12 cellular contexts compared by ENCODE assay signal in the genomic region with DNA sequence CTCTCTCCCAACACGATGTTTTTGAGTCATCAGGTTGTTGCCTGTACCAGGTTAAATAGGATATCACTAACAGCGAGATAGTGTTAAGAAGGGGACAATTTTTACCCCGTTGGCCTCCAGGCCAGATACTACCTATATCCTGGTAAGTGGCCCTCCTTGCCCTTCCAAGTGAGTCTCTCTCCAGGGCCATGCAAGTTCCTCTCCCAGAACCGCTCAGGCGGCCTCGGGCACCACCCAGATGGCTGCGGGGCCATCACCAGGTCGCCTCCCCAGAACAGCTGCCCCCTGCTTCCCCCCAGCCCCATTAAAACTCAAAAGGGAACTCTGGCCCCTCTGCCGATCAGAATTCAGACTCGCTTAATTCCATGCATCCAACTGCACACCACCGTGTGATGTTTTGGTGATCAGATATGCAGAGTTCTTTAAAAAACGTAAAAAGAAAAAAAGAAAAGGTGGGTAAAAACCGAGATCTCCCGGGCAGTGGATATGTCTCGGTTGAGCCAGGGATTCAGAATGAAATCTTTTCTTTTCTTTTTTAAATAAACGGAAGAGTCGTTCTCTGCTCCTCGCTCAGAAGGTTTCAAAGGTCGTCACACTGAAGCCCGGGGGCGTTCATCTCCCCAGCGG. TPM values are rescaled to one million over a fixed set of nuclear protein-coding genes. Genes with fewer than 3 reads are reported as not detected.
DNase-seq lines count a peak whose midpoint lies in the region; ATAC-seq and TF ChIP-seq lines count a peak whose summit lies in the region.
"Had no signal": no experiment of that assay in that cellular context is flagged by ENCODE, and none has a peak within 500 bp of the region (broad histone marks: within the 10 kb centered on the region; RNA-seq: fewer than 3 reads in every experiment).

No MANE protein-coding gene starts in this region.

- no peaks in the 10 kb centered on the region for H3K36me3 Mint-ChIP-seq in CD4-positive, CD25-positive, alpha-beta regulatory T cell
- H3K36me3 Mint-ChIP-seq in H9 (ENCODE audit: insufficient read depth in 1 of 3, low read depth in 3 of 3) = peaks cover 34 to 39% (median 35%) of the 10 kb centered on the region in 3 experiments
- H3K36me3 Mint-ChIP-seq in central memory CD8-positive, alpha-beta T cell (ENCODE audit: insufficient read depth) = no peaks in the 10 kb centered on the region
- H3K36me3 Mint-ChIP-seq in naive thymus-derived CD8-positive, alpha-beta T cell = no peaks in the 10 kb centered on the region

- H3K18ac ChIP-seq in H9 (ENCODE audit: insufficient read length, low read depth, low read length) = peak overlapping the region; percentile 61

- peaks cover 12% of the 10 kb centered on the region for H3K23me2 ChIP-seq in H9 (ENCODE audit: insufficient read length, low read depth, low read length, poor library complexity, severe bottlenecking)

- H3K4me1 Mint-ChIP-seq in CD4-positive, CD25-positive, alpha-beta regulatory T cell = peaks cover 0 to 21% (median 5%) of the 10 kb centered on the region in 4 donors
- peaks cover 37 to 41% of the 10 kb centered on the region in 2 experiments for H3K4me1 Mint-ChIP-seq in H9
- H3K4me1 Mint-ChIP-seq in central memory CD8-positive, alpha-beta T cell = no peaks in the 10 kb centered on the region
- peaks cover 1 to 30% (median 17%) of the 10 kb centered on the region in 4 donors for H3K4me1 Mint-ChIP-seq in naive thymus-derived CD8-positive, alpha-beta T cell

- H3T11ph ChIP-seq in H9 (ENCODE audit: low read length) = no peak overlapping the region

- no peaks in the 10 kb centered on the region for H3K36me3 ChIP-seq in CD4-positive, CD25-positive, alpha-beta regulatory T cell (ENCODE audit: control insufficient read depth, insufficient read depth, low read length)
- H3K36me3 ChIP-seq in BE2C (no peaks in the 10 kb centered on the region), adrenal gland (replicated peaks in 1 of 2) (no peaks in the 10 kb centered on the region)
- H3K36me3 ChIP-seq: MG63, transverse colon had no signal

- H3K27me3 Mint-ChIP-seq in CD4-positive, CD25-positive, alpha-beta regulatory T cell = peaks cover 71% of the 10 kb centered on the region
- peaks cover 3% of the 10 kb centered on the region; the same call in 1 of the 2 replicates for H3K27me3 Mint-ChIP-seq in H9 (ENCODE audit: low read depth)
- H3K27me3 Mint-ChIP-seq in central memory CD8-positive, alpha-beta T cell = peaks cover 43% of the 10 kb centered on the region
- peaks cover 18 to 41% (median 27%) of the 10 kb centered on the region in 5 donors for H3K27me3 Mint-ChIP-seq in naive thymus-derived CD8-positive, alpha-beta T cell

- H3K27ac ChIP-seq in CD4-positive, CD25-positive, alpha-beta regulatory T cell (ENCODE audit: insufficient read depth, low read length, poor library complexity, severe bottlenecking) = no peak overlapping the region
- H3K27ac ChIP-seq in H9 (ENCODE audit: insufficient read length, low read depth, low read length) (peak overlapping the region; percentile 76), adrenal gland (no peak overlapping the region)
- H3K27ac ChIP-seq: transverse colon had no signal

- peak overlapping the region; percentile 66 for H3K9ac ChIP-seq in H9 (ENCODE audit: extremely low read depth, insufficient read length, low read length)

- no CpG with 5 or more reads among the region's 22 CpGs for WGBS in H9 (ENCODE audit: extremely low coverage, insufficient read length, low lambda C conversion rate)
- 26 to 31% (median 29%) methylated on average over 21 to 22 of the region's 22 CpGs for WGBS in adrenal gland, 4 donors

- DNase-seq in CD4-positive, CD25-positive, alpha-beta regulatory T cell = no peak
- DNase-seq in H9 (no peak), BE2C (no peak), adrenal gland (no peak), pons (ENCODE audit: low spot score) (no peak)
- no peak for DNase-seq in central memory CD8-positive, alpha-beta T cell (ENCODE audit: low spot score in 2 of 2)
- no peak for DNase-seq in naive thymus-derived CD8-positive, alpha-beta T cell
- DNase-seq in NK-92 treated with Interleukin-12 subunit alpha and Interleukin-12 subunit beta, amount 100 ng/mL, for 24 hours (lab: John Stamatoyannopoulos, UW) = no peak
- DNase-seq: effector CD4-positive, alpha-beta T cell; transverse colon had no signal

- H2BK12ac ChIP-seq in H9 (ENCODE audit: insufficient read length, low read depth, low read length) = no peak overlapping the region

- H2BK20ac ChIP-seq in H9 (ENCODE audit: low read depth, low read length, poor library complexity, severe bottlenecking) = no peak overlapping the region

- peaks cover 0 to 2% (median 0%) of the 10 kb centered on the region in 7 donors for H3K9me3 Mint-ChIP-seq in CD4-positive, CD25-positive, alpha-beta regulatory T cell
- peaks cover 10 to 17% of the 10 kb centered on the region in 2 experiments; a peak in 4 of 5 replicates for H3K9me3 Mint-ChIP-seq in H9
- H3K9me3 Mint-ChIP-seq in central memory CD8-positive, alpha-beta T cell = no peaks in the 10 kb centered on the region
- peaks cover 0 to 2% (median 0%) of the 10 kb centered on the region in 9 donors for H3K9me3 Mint-ChIP-seq in naive thymus-derived CD8-positive, alpha-beta T cell

- peak overlapping the region; percentile 45 for H3K14ac ChIP-seq in H9 (ENCODE audit: insufficient read depth, low read length)

- no peak overlapping the region for H3K23ac ChIP-seq in H9 (ENCODE audit: insufficient read length, low read depth, low read length)

- H3K56ac ChIP-seq in H9 (ENCODE audit: insufficient read length, low read depth, low read length) = no peak overlapping the region

- peak overlapping the region; percentile 44 for H2BK5ac ChIP-seq in H9 (ENCODE audit: insufficient read length, low read length)

- no peak overlapping the region for H4K5ac ChIP-seq in H9 (ENCODE audit: insufficient read length, low read depth, low read length)

- H4K91ac ChIP-seq in H9 (ENCODE audit: insufficient read length, low read depth, low read length) = no peak overlapping the region

- peak overlapping the region; percentile 42 to 84 (median 70) for H3K4me3 Mint-ChIP-seq in CD4-positive, CD25-positive, alpha-beta regulatory T cell
- peak overlapping the region; percentile 96 to 98 for H3K4me3 Mint-ChIP-seq in H9
- H3K4me3 Mint-ChIP-seq in central memory CD8-positive, alpha-beta T cell = peak overlapping the region; percentile 58
- peak overlapping the region; percentile 24 to 72 (median 46) for H3K4me3 Mint-ChIP-seq in naive thymus-derived CD8-positive, alpha-beta T cell

- H3K4me3 ChIP-seq in CD4-positive, CD25-positive, alpha-beta regulatory T cell (ENCODE audit: low read depth, low read length) = no peak overlapping the region
- H3K4me3 ChIP-seq in BE2C (ENCODE audit: low read depth, low read length) (no peak overlapping the region), adrenal gland (peak overlapping the region in 1 of 4 donors; percentile 47)

- H3K9me3 ChIP-seq in CD4-positive, CD25-positive, alpha-beta regulatory T cell (ENCODE audit: control insufficient read depth in 2 of 2, low read length in 2 of 2) = no peaks in the 10 kb centered on the region
- H3K9me3 ChIP-seq in H9 (ENCODE audit: control insufficient read depth, low read depth, low read length) (no peaks in the 10 kb centered on the region), BE2C (no peaks in the 10 kb centered on the region), adrenal gland (replicated peaks in 1 of 3) (no peaks in the 10 kb centered on the region)
- H3K9me3 ChIP-seq: transverse colon had no signal

- intact Hi-C loops in adrenal gland (cut with DNase I) = no loop called here

- peak overlapping the region; percentile 3 for H2AK5ac ChIP-seq in H9 (ENCODE audit: insufficient read length, low read length)

- H3K27ac Mint-ChIP-seq in CD4-positive, CD25-positive, alpha-beta regulatory T cell = peak overlapping the region in 2 of 3 donors; percentile 7 to 74
- peak overlapping the region; percentile 97 to 100 (median 100) for H3K27ac Mint-ChIP-seq in H9
- H3K27ac Mint-ChIP-seq in central memory CD8-positive, alpha-beta T cell (ENCODE audit: low read depth) = no peak overlapping the region
- H3K27ac Mint-ChIP-seq in naive thymus-derived CD8-positive, alpha-beta T cell = no peak overlapping the region

- H4K20me1 ChIP-seq in H9 (ENCODE audit: control insufficient read depth, insufficient read depth, insufficient read length) = no peaks in the 10 kb centered on the region

- POLR2A ChIA-PET in naive thymus-derived CD8-positive, alpha-beta T cell (lab: Charles Lee) = no interaction called here

- H3K79me2 ChIP-seq in H9 (ENCODE audit: insufficient read depth, low read length) = peaks cover 47% of the 10 kb centered on the region

- TF ChIP-seq CTCF in H9 (conservative IDR thresholded peaks at IDR 0.05) = no peak
- TF ChIP-seq CTCF in BE2C (IDR thresholded peaks at IDR 0.05; ENCODE audit: low read depth, low read length) = no peak
- no peak for TF ChIP-seq CTCF in adrenal gland (IDR thresholded peaks at IDR 0.05)

- H2AFZ ChIP-seq in H9 (ENCODE audit: low read length) = no peak overlapping the region

- H2BK15ac ChIP-seq in H9 (ENCODE audit: low read depth, low read length) = no peak overlapping the region

- H3K4me1 ChIP-seq in CD4-positive, CD25-positive, alpha-beta regulatory T cell (ENCODE audit: control insufficient read depth, insufficient read depth, low read length, poor library complexity, severe bottlenecking) = peaks cover 20% of the 10 kb centered on the region
- H3K4me1 ChIP-seq in H9 (ENCODE audit: insufficient read depth, low read length) = peaks cover 9% of the 10 kb centered on the region; the same call in 1 of the 2 replicates
- no peaks in the 10 kb centered on the region for H3K4me1 ChIP-seq in BE2C
- peaks cover 13 to 14% of the 10 kb centered on the region in 2 donors for H3K4me1 ChIP-seq in adrenal gland (replicated peaks in 1 of 2)

- no peak for TF ChIP-seq POLR2A in adrenal gland (IDR thresholded peaks at IDR 0.05)

- peaks cover 19% of the 10 kb centered on the region for H3K27me3 ChIP-seq in CD4-positive, CD25-positive, alpha-beta regulatory T cell (ENCODE audit: control insufficient read depth, insufficient read depth, low read length)
- H3K27me3 ChIP-seq in H9 (ENCODE audit: insufficient read depth, low read length) = no peaks in the 10 kb centered on the region
- peaks cover 14% of the 10 kb centered on the region for H3K27me3 ChIP-seq in BE2C
- peaks cover 49% of the 10 kb centered on the region for H3K27me3 ChIP-seq in adrenal gland

- H3K79me1 ChIP-seq in H9 (ENCODE audit: insufficient read depth, low read depth, low read length, poor library complexity, severe bottlenecking) = no peaks in the 10 kb centered on the region

- no peak for ATAC-seq in CD4-positive, CD25-positive, alpha-beta regulatory T cell (ENCODE audit: low read depth in 2 of 2)
- ATAC-seq in central memory CD8-positive, alpha-beta T cell (replicated peaks; ENCODE audit: extremely low read depth, poor library complexity, severe bottlenecking) = no peak
- ATAC-seq in naive thymus-derived CD8-positive, alpha-beta T cell = no peak

- no peak overlapping the region for H4K8ac ChIP-seq in H9 (replicated peaks; ENCODE audit: insufficient read length, low read depth, low read length)

- no peak overlapping the region for H2BK120ac ChIP-seq in H9 (ENCODE audit: low read depth, low read length, poor library complexity, severe bottlenecking)

- H3K4me2 ChIP-seq in H9 (ENCODE audit: insufficient read depth, insufficient read length, low read length) = peak overlapping the region; percentile 94

- H3K4ac ChIP-seq in H9 (ENCODE audit: low read depth, low read length) = no peak overlapping the region

RNA-seq across cellular contexts. Expression of gene TRIM71, which starts 1.9 kb away (rescaled TPM):
- 0.47 TPM for total RNA-seq in CD4-positive, CD25-positive, alpha-beta regulatory T cell
- under 1 TPM; 0.03 to 0.14 (median 0.06) TPM for polyA plus RNA-seq in CD4-positive, CD25-positive, alpha-beta regulatory T cell
- 364 and 376 TPM in 2 replicates for total RNA-seq in H9 (2021)
- total RNA-seq in naive thymus-derived CD8-positive, alpha-beta T cell = not detected
- not detected for polyA plus RNA-seq in naive thymus-derived CD8-positive, alpha-beta T cell
- 0.11 TPM for polyA plus RNA-seq in BE2C (2012; ENCODE audit: insufficient read depth, insufficient read length, low read depth)
- under 1 TPM in 3 of 8 donors, not detected in 5; 0.03 to 0.25 (median 0.23) TPM for total RNA-seq in adrenal gland
- not detected for polyA plus RNA-seq in adrenal gland
- total RNA-seq: lung microvascular endothelial cell, transverse colon had no signal

Comparison
In these comparisons a context has a peak if more than half of its experiments do, and no peak if none do; other contexts are left out.
1. H3K27ac Mint-ChIP-seq: peak in CD4-positive, CD25-positive, alpha-beta regulatory T cell (2 of 3) and H9 (3 of 3); none in central memory CD8-positive, alpha-beta T cell (single experiment) and naive thymus-derived CD8-positive, alpha-beta T cell (0 of 10).
2. H3K4me3 Mint-ChIP-seq: peak in every context shown above with its lines; median percentile 97 in H9; 70 in CD4-positive, CD25-positive, alpha-beta regulatory T cell; 58 in central memory CD8-positive, alpha-beta T cell; 46 in naive thymus-derived CD8-positive, alpha-beta T cell.
3. RNA of gene TRIM71, which starts 1.9 kb away (total RNA-seq): 364 to 376 TPM in H9; 0.47 TPM in CD4-positive, CD25-positive, alpha-beta regulatory T cell (single experiment), 0.03 to 0.25 TPM in adrenal gland and not detected in naive thymus-derived CD8-positive, alpha-beta T cell; every median in the first group is over 100 times any median in the second.